In genomic region chr13:49630580-49630979, GRCh38 we compare ENCODE assay signal across 1 cellular context.
TF ChIP-seq lines count a peak whose summit lies in the region.

No MANE protein-coding gene starts in this region.

TF ChIP-seq in IMR-90, 13 proteins besides CTCF, POLR2A, EP300 and RAD21:
- TF ChIP-seq USF2 (IDR thresholded peaks at IDR 0.05; ENCODE audit: low read depth, low read length): no peak
- no peak for TF ChIP-seq RCOR1 (IDR thresholded peaks at IDR 0.05; ENCODE audit: insufficient replicate concordance, low read length)
- TF ChIP-seq CHD1 (IDR thresholded peaks at IDR 0.05; ENCODE audit: low read depth, low read length): no peak
- no peak for TF ChIP-seq MAFK (IDR thresholded peaks at IDR 0.05; ENCODE audit: low read depth, low read length)
- no peak for TF ChIP-seq CEBPB (IDR thresholded peaks at IDR 0.05; ENCODE audit: low read depth, low read length)
- TF ChIP-seq ELK1 (IDR thresholded peaks at IDR 0.05; ENCODE audit: borderline replicate concordance, low read depth, low read length): no peak
- no peak for TF ChIP-seq MXI1 (IDR thresholded peaks at IDR 0.05; ENCODE audit: borderline replicate concordance, low read depth, low read length)
- TF ChIP-seq BHLHE40 (IDR thresholded peaks at IDR 0.05; ENCODE audit: low read depth, low read length): no peak
- TF ChIP-seq RFX5 (IDR thresholded peaks at IDR 0.05; ENCODE audit: low read depth, low read length): no peak
- TF ChIP-seq FOS (IDR thresholded peaks at IDR 0.05; ENCODE audit: low read depth, low read length): no peak
